In genomic region chr19:16033721-16034120, GRCh38 we compare ENCODE assay signal across 1 cellular context.
TF ChIP-seq lines count a peak whose summit lies in the region.

No MANE protein-coding gene starts in this region.

TF ChIP-seq in HepG2, 621 proteins besides CTCF, POLR2A, EP300 and RAD21 (continued from another document):
- no peak for TF ChIP-seq PRPF4 (IDR thresholded peaks at IDR 0.05; ENCODE audit: low read depth, low read length, poor library complexity, severe bottlenecking)
